Comparison of ENCODE assay signal across 13 cellular contexts in the genomic region with DNA sequence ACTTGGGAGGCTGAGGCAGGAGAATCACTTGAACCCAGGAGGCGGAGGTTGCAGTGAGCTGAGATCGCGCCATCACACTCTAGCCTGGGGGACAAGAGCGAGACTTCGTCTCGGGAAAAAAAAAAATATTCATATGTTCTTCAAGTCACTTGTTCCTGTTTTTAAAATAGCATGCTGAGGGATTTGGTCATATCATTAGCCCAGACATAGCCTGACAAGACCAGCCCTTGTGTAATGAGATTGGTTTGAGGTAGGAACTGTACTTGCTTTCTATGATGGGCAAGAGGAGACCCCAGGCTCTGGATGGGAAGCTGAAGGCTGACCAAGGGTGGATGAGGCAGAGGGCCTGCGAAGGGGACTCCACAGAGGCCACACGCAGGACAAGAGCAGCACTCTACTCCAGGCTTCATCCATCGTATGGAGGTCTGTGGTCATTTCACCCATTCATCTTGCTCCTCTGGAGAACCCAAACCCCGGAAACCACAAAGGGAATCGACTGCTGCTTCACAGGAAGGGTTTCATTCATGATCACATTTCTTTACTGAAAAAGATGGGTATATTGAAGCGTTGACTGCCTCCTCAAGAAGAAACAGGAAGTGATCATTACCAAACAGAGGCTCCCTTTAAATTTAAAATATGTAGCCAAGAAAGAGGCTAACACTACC.
DNase-seq lines count a peak whose midpoint lies in the region; ATAC-seq, FAIRE-seq and TF ChIP-seq lines count a peak whose summit lies in the region.
"Had no signal": no experiment of that assay in that cellular context is flagged by ENCODE, and none has a peak within 500 bp of the region (broad histone marks: within the 10 kb centered on the region; RNA-seq: fewer than 3 reads in every experiment).

No MANE protein-coding gene starts in this region.

- peak; percentile 40 for ATAC-seq in activated B cell treated with CpG ODN at 0.5 μM for 24 hours (ENCODE audit: low read depth)

- no peak for TF ChIP-seq POLR2A in spleen (IDR thresholded peaks at IDR 0.05)

- TF ChIP-seq CTCF in activated B cell treated with CpG ODN at 0.5 μM for 24 hours (IDR thresholded peaks at IDR 0.05): no peak
- no peak for TF ChIP-seq CTCF in spleen (IDR thresholded peaks at IDR 0.05 in 8 of 11, conservative IDR thresholded peaks at IDR 0.05 in 3 of 11)

- H3K9me3 ChIP-seq in BLaER1 (peaks cover 5% of the 10 kb centered on the region), spleen (peaks cover 0 to 8% (median 3%) of the 10 kb centered on the region in 8 donors)
- H3K9me3 ChIP-seq: stomach had no signal

- peak; percentile 55 for FAIRE-seq in GM18507 (lab: Jason Lieb, UNC)
- FAIRE-seq in frontal cortex (lab: Jason Lieb, UNC): no peak

- WGBS in spleen, 5 donors: 56 to 64% (median 58%) methylated on average over 12 of the region's 12 CpGs

- H3K4me2 ChIP-seq in BLaER1: peak overlapping the region; percentile 58

- H3K36me3 ChIP-seq in BLaER1 (no peaks in the 10 kb centered on the region; the same call in 1 of the 2 replicates), spleen (peaks cover 0 to 7% (median 0%) of the 10 kb centered on the region in 6 donors)

- H3K27ac ChIP-seq in BLaER1: 0 out of 2 replicates have a peak overlapping the region, but pooled peaks have one; percentile 22
- H3K27ac ChIP-seq in spleen: peak overlapping the region in 4 of 8 donors; percentile 11 to 56 (median 48)
- H3K27ac ChIP-seq: stomach had no signal

- H4K20me1 ChIP-seq in BLaER1: no peaks in the 10 kb centered on the region

- no peak overlapping the region for H3K4me3 Mint-ChIP-seq in activated B cell treated with CpG ODN at 0.5 μM for 24 hours
- H3K4me3 Mint-ChIP-seq: dendritic cell treated with granulocyte-macrophage colony-stimulating factor and Interleukin-4, amounts not matched to agents 40 ng/mL and 50 ng/mL, for 4 days had no signal

- no peaks in the 10 kb centered on the region for H3K27me3 Mint-ChIP-seq in activated B cell treated with CpG ODN at 0.5 μM for 24 hours

- H3K4me1 Mint-ChIP-seq in activated B cell treated with CpG ODN at 0.5 μM for 24 hours: peaks cover 30% of the 10 kb centered on the region

- no peaks in the 10 kb centered on the region for H3K27me3 ChIP-seq in BLaER1
- no peaks in the 10 kb centered on the region for H3K27me3 ChIP-seq in spleen (replicated peaks in 1 of 7)
- H3K27me3 ChIP-seq: stomach had no signal

- H3K4me1 ChIP-seq in BLaER1 (peaks cover 33% of the 10 kb centered on the region), spleen (peaks cover 0 to 35% (median 19%) of the 10 kb centered on the region in 6 donors)

- no peak for DNase-seq in GM18507 (ENCODE audit: extremely low spot score, insufficient read length, low read depth)
- peak; percentile 91 for DNase-seq in KBM-7
- DNase-seq in activated B cell treated with CpG ODN at 0.5 μM for 24 hours: no peak
- no peak for DNase-seq in activated effector memory CD4-positive, alpha-beta T cell treated with Interleukin-2 at 50 U/mL for 16 hours
- no peak for DNase-seq in frontal cortex (ENCODE audit: low spot score in 2 of 2)
- DNase-seq in spleen: no peak
- DNase-seq in DMS79 treated with DMSO at 0.1 percent for 48 hours (lab: John Stamatoyannopoulos, UW): no peak
- DNase-seq: amniotic stem cell; NCI-H2029 treated with DMSO at 0.1 percent for 48 hours; stimulated activated CD4-positive, alpha-beta T cell treated with anti-CD3 and anti-CD28 coated beads, Interleukin-2, amount 100 ng/mL, for 48 hours; stomach had no signal

- peak overlapping the region; percentile 53 for H3K27ac Mint-ChIP-seq in activated B cell treated with CpG ODN at 0.5 μM for 24 hours
- H3K27ac Mint-ChIP-seq: dendritic cell treated with granulocyte-macrophage colony-stimulating factor and Interleukin-4, amounts not matched to agents 40 ng/mL and 50 ng/mL, for 4 days had no signal

- POLR2A ChIA-PET in activated B cell treated with CpG ODN at 0.5 μM for 24 hours (lab: Charles Lee): no interaction called here

- in situ Hi-C loops in KBM-7 (cut with MboI; ENCODE audit: low pct_unique_long_range_greater_than_20kb, low sequenced_read_pairs): no loop called here

- H3K4me3 ChIP-seq in BLaER1: no peak overlapping the region
- H3K4me3 ChIP-seq in spleen: no peak overlapping the region
- H3K4me3 ChIP-seq: stomach had no signal

- no peak overlapping the region for H3K9ac ChIP-seq in BLaER1

- H3K9me3 Mint-ChIP-seq in activated B cell treated with CpG ODN at 0.5 μM for 24 hours: peaks cover 3% of the 10 kb centered on the region

- CTCF ChIA-PET in activated B cell treated with CpG ODN at 0.5 μM for 24 hours (lab: Charles Lee): no interaction called here

- H3K36me3 Mint-ChIP-seq in activated B cell treated with CpG ODN at 0.5 μM for 24 hours (ENCODE audit: low read depth): peaks cover 4% of the 10 kb centered on the region

- intact Hi-C loops in activated B cell treated with CpG ODN at 0.5 μM for 24 hours (cut with micrococcal nuclease) (no loop called here), spleen (cut with DNase I; ENCODE audit: low total_unique reads) (no loop called here)
